ENCODE assay signal across 1 cellular context in genomic region chr5:93620487-93621339, GRCh38.
TF ChIP-seq lines count a peak whose summit lies in the region.

No MANE protein-coding gene starts in this region.

TF ChIP-seq in HepG2, 621 proteins besides CTCF, POLR2A, EP300 and RAD21 (continued from another document and continues in another):
- TF ChIP-seq RNF219 (CRISPR knock-in tag; IDR thresholded peaks at IDR 0.05) (no peak), ZNF816 (CRISPR knock-in tag; IDR thresholded peaks at IDR 0.05; ENCODE audit: borderline replicate concordance) (0 out of 2 replicates have a peak, but pooled peaks have one; percentile 24), CREM (IDR thresholded peaks at IDR 0.05) (no peak; the same call in 1 of the 2 replicates), CREM (CRISPR knock-in tag; IDR thresholded peaks at IDR 0.05) (no peak), CBX5 (CRISPR knock-in tag; IDR thresholded peaks at IDR 0.05; ENCODE audit: borderline replicate concordance) (peak; percentile 15; the same call in 1 of the 2 replicates), ZNF577 (CRISPR knock-in tag; IDR thresholded peaks at IDR 0.05; ENCODE audit: borderline replicate concordance, low read depth) (no peak), ZNF749 (CRISPR knock-in tag; IDR thresholded peaks at IDR 0.05; ENCODE audit: borderline replicate concordance) (no peak), ELF3 (CRISPR knock-in tag; IDR thresholded peaks at IDR 0.05) (0 out of 2 replicates have a peak, but pooled peaks have one; percentile 30), ISX (CRISPR knock-in tag; conservative IDR thresholded peaks at IDR 0.05) (no peak; the same call in 1 of the 2 replicates), HES4 (CRISPR knock-in tag; IDR thresholded peaks at IDR 0.05; ENCODE audit: borderline replicate concordance) (no peak), ZNF589 (CRISPR knock-in tag; conservative IDR thresholded peaks at IDR 0.05) (no peak), HOXA9 (CRISPR knock-in tag; IDR thresholded peaks at IDR 0.05; ENCODE audit: borderline replicate concordance) (no peak), RFX3 (CRISPR knock-in tag; IDR thresholded peaks at IDR 0.05) (no peak), BRD4 (CRISPR knock-in tag; IDR thresholded peaks at IDR 0.05) (no peak), ZNF275 (CRISPR knock-in tag; IDR thresholded peaks at IDR 0.05; ENCODE audit: borderline replicate concordance) (no peak), SAFB2 (CRISPR knock-in tag; IDR thresholded peaks at IDR 0.05; ENCODE audit: borderline replicate concordance, low read depth) (no peak), PAF1 (CRISPR knock-in tag; IDR thresholded peaks at IDR 0.05) (no peak), NFYC (CRISPR knock-in tag; IDR thresholded peaks at IDR 0.05) (no peak), FOXC1 (CRISPR knock-in tag; IDR thresholded peaks at IDR 0.05; ENCODE audit: borderline replicate concordance) (peak; percentile 5; the same call in 1 of the 2 replicates), ZNF333 (CRISPR knock-in tag; IDR thresholded peaks at IDR 0.05; ENCODE audit: borderline replicate concordance) (no peak), MNT (IDR thresholded peaks at IDR 0.05) (no peak), NR2C2 (CRISPR knock-in tag; IDR thresholded peaks at IDR 0.05; ENCODE audit: borderline replicate concordance) (no peak), TEAD2 (CRISPR knock-in tag; IDR thresholded peaks at IDR 0.05) (no peak), BHLHE40 (IDR thresholded peaks at IDR 0.05; ENCODE audit: low read length) (no peak), ZNF775 (CRISPR knock-in tag; IDR thresholded peaks at IDR 0.05; ENCODE audit: borderline replicate concordance) (no peak), SP1 (IDR thresholded peaks at IDR 0.05) (no peak), SP1 (CRISPR knock-in tag; IDR thresholded peaks at IDR 0.05) (no peak; the same call in 1 of the 2 replicates), ZNF563 (CRISPR knock-in tag; IDR thresholded peaks at IDR 0.05) (peak; percentile 15; the same call in 1 of the 2 replicates), ZNF20 (CRISPR knock-in tag; IDR thresholded peaks at IDR 0.05) (no peak), ZNF280B (CRISPR knock-in tag; IDR thresholded peaks at IDR 0.05; ENCODE audit: borderline replicate concordance) (no peak; the same call in 1 of the 2 replicates), ZZZ3 (CRISPR knock-in tag; IDR thresholded peaks at IDR 0.05; ENCODE audit: borderline replicate concordance) (no peak), ZNF609 (CRISPR knock-in tag; IDR thresholded peaks at IDR 0.05; ENCODE audit: borderline replicate concordance) (peak; percentile 27; the same call in 1 of the 2 replicates), ZNF879 (CRISPR knock-in tag; IDR thresholded peaks at IDR 0.05) (no peak), BRCA1 (CRISPR knock-in tag; IDR thresholded peaks at IDR 0.05) (no peak), NFIB (CRISPR knock-in tag; IDR thresholded peaks at IDR 0.05; ENCODE audit: borderline replicate concordance) (no peak), HDAC1 (CRISPR knock-in tag; IDR thresholded peaks at IDR 0.05) (peak; percentile 34), CREB3 (CRISPR knock-in tag; IDR thresholded peaks at IDR 0.05) (no peak), CENPBD1 (CRISPR knock-in tag; IDR thresholded peaks at IDR 0.05; ENCODE audit: borderline replicate concordance, low read depth) (no peak), ZNF788 (CRISPR knock-in tag; IDR thresholded peaks at IDR 0.05; ENCODE audit: borderline replicate concordance) (peak; percentile 75), ZNF407 (CRISPR knock-in tag; IDR thresholded peaks at IDR 0.05; ENCODE audit: not compliant biosample characterization) (peak; percentile 32), ZNF501 (CRISPR knock-in tag; IDR thresholded peaks at IDR 0.05) (no peak; the same call in 1 of the 2 replicates), ZEB1 (IDR thresholded peaks at IDR 0.05; ENCODE audit: insufficient replicate concordance, low read depth) (no peak), ZNF552 (CRISPR knock-in tag; IDR thresholded peaks at IDR 0.05; ENCODE audit: borderline replicate concordance) (no peak)
